ENCODE assay signal across 6 cellular contexts in genomic region chr11:67392182-67392715, GRCh38. TPM values are rescaled to one million over a fixed set of nuclear protein-coding genes. Genes with fewer than 3 reads are reported as not detected.
DNase-seq lines count a peak whose midpoint lies in the region; ATAC-seq and TF ChIP-seq lines count a peak whose summit lies in the region.

No MANE protein-coding gene starts in this region.

- intact Hi-C loops in esophagus squamous epithelium (cut with DNase I) = no loop called here

- WGBS in esophagus squamous epithelium, 2 donors = 4 to 16% methylated on average over 9 to 18 of the region's 31 CpGs

- ATAC-seq in HG03571 (IDR thresholded peaks at IDR 0.05; ENCODE audit: unreplicated experiment) (peak; percentile 13), GM18909 (IDR thresholded peaks at IDR 0.05; ENCODE audit: poor library complexity, unreplicated experiment) (no peak)

- peaks cover 18 to 55% (median 21%) of the 10 kb centered on the region in 3 donors for H3K4me1 ChIP-seq in esophagus squamous epithelium

- H3K9me3 ChIP-seq in esophagus squamous epithelium = no peaks in the 10 kb centered on the region

- CTCF ChIA-PET in AG04449 (lab: Yijun Ruan, JAX) = interaction anchor here (0.6 to 47.5 kb wide), 7 partner anchors 9 to 130 kb away, joined by 3 to 2108 read pairs (median 5); partner anchors contain the start of genes CLCF1, PITPNM1, POLD4 and PPP1CA

- POLR2A ChIA-PET in AG04449 (lab: Yijun Ruan, JAX) = interaction anchor here (0.8 to 2.5 kb wide), 4 partner anchors 9 to 39 kb away, joined by 3 to 31 read pairs (median 4); partner anchors contain the start of genes POLD4 and PPP1CA

- peak overlapping the region; percentile 80 to 93 (median 92) for H3K27ac ChIP-seq in esophagus squamous epithelium
- H3K27ac ChIP-seq in substantia nigra (ENCODE audit: low read depth, low read length, poor library complexity, severe bottlenecking) = peak overlapping the region; percentile 68

- peak overlapping the region; percentile 95 for H3K4me3 ChIP-seq in AG04449 (ENCODE audit: low read depth, low read length)
- peak overlapping the region; percentile 67 to 96 (median 86) for H3K4me3 ChIP-seq in esophagus squamous epithelium

- TF ChIP-seq CTCF in AG04449 (IDR thresholded peaks at IDR 0.05; ENCODE audit: insufficient read depth, low read length, missing control alignments) (no peak), esophagus squamous epithelium (IDR thresholded peaks at IDR 0.05) (no peak)

- no peak for TF ChIP-seq POLR2A in esophagus squamous epithelium (IDR thresholded peaks at IDR 0.05)

- no peak for DNase-seq in AG04449 (ENCODE audit: low read depth, low spot score)
- no peak for DNase-seq in esophagus squamous epithelium (lab: John Stamatoyannopoulos, UW)
- DNase-seq in substantia nigra (lab: John Stamatoyannopoulos, UW) = peak in 2 of 49 donors; percentile 50 to 68
- DNase-seq in cerebellar nuclear complex (lab: John Stamatoyannopoulos, UW) = no peak

- no peaks in the 10 kb centered on the region for H3K27me3 ChIP-seq in esophagus squamous epithelium

- H3K36me3 ChIP-seq in esophagus squamous epithelium = peaks cover 4 to 39% (median 12%) of the 10 kb centered on the region in 3 donors

RNA-seq across cellular contexts. Expression of gene RAD9A, which starts 0.5 kb away (rescaled TPM):
- total RNA-seq in esophagus squamous epithelium = 10 to 100 TPM; 10.6 to 18.3 (median 12.7) TPM

RNA-seq across cellular contexts. Expression of gene PPP1CA, which starts 9.4 kb away (rescaled TPM):
- 100 to 1,000 TPM; 146 to 202 (median 185) TPM for total RNA-seq in esophagus squamous epithelium

RNA-seq across cellular contexts. Expression of gene TBC1D10C, which starts 11.6 kb away (rescaled TPM):
- 1 to 10 TPM; 1.7 to 7.2 (median 3.5) TPM for total RNA-seq in esophagus squamous epithelium

RNA-seq across cellular contexts. Expression of gene CLCF1, which starts 18.9 kb away (rescaled TPM):
- 1 to 10 TPM; 2.3 to 6.8 (median 2.7) TPM for total RNA-seq in esophagus squamous epithelium

RNA-seq across cellular contexts. Expression of gene CARNS1, which starts 23.2 kb away (rescaled TPM):
- under 1 TPM; 0.09 to 0.76 (median 0.25) TPM for total RNA-seq in esophagus squamous epithelium
